33 cellular contexts compared by ENCODE assay signal in the genomic region with DNA sequence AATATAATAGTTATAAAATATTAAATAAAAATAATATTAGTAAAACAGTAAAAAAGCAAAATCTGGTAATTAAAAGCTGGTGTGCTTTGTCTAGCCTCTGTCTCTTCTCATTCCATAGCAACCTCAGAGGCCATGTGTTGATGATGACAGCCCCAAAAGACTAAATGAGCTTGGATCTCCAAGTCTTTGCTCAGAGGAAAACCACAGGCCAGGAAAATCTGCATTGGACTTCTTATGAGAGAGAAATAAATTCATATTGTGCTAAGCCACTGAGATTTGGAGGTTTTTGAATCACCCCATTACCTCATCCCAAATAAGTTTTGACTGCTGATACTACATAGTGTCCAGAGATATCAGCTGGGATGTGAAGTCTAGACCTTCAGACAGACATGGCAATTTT.
"Had no signal": no experiment of that assay in that cellular context is flagged by ENCODE, and none has a peak within 500 bp of the region (broad histone marks: within the 10 kb centered on the region; RNA-seq: fewer than 3 reads in every experiment).

No MANE protein-coding gene starts in this region.

- H3K27ac ChIP-seq: adrenal gland, ascending aorta, body of pancreas, brain microvascular endothelial cell, breast epithelium, cardiac muscle cell had no signal

- FAIRE-seq: bronchial epithelial cell had no signal

- H3K27me3 ChIP-seq: adrenal gland, ascending aorta, brain microvascular endothelial cell, breast epithelium, cardiac muscle cell had no signal

- H3K9me3 ChIP-seq: adrenal gland, ascending aorta, body of pancreas had no signal

- H3K36me3 ChIP-seq: adrenal gland, ascending aorta, brain microvascular endothelial cell, breast epithelium, cardiac muscle cell had no signal

- H3K4me3 ChIP-seq: adrenal gland, ascending aorta, body of pancreas, breast epithelium, cardiac muscle cell had no signal

- ATAC-seq: activated naive CD4-positive, alpha-beta T cell treated with anti-CD3 and anti-CD28 coated beads, Interleukin-2, amount 50 U/mL, for 72 hours; activated naive CD8-positive, alpha-beta T cell treated with anti-CD3 and anti-CD28 coated beads, Interleukin-2, amount 50 U/mL, for 24 hours; activated T-cell treated with anti-CD3 and anti-CD28 coated beads, Interleukin-2, amount 50 U/mL, for 4 hours; activated T-cell treated with anti-CD3 and anti-CD28 coated beads, Interleukin-2, amount 50 U/mL, for 72 hours; activated T-helper 17 cell treated with anti-CD3 and anti-CD28 coated beads, Interleukin-2, amount 50 U/mL, for 72 hours; body of pancreas had no signal

- H3K4me1 ChIP-seq: adrenal gland, ascending aorta, body of pancreas, breast epithelium had no signal

- DNase-seq: activated effector memory CD4-positive, alpha-beta T cell treated with anti-CD3 and anti-CD28 coated beads, Interleukin-2, amount 50 U/mL, for 16 hours; activated effector memory CD4-positive, alpha-beta T cell treated with Interleukin-2 at 50 U/mL for 16 hours; activated gamma-delta T cell; activated gamma-delta T cell treated with Interleukin-2 at 50 U/mL for 16 hours; activated naive CD4-positive, alpha-beta T cell; activated naive CD4-positive, alpha-beta T cell treated with anti-CD3 and anti-CD28 coated beads for 36 hours; activated naive CD4-positive, alpha-beta T cell treated with anti-CD3 and anti-CD28 coated beads, Interleukin-2, amount 10 ng/mL, durations not matched to agents 7 days and 5 days; activated naive CD4-positive, alpha-beta T cell treated with anti-CD3 and anti-CD28 coated beads, Interleukin-2, amount 50 U/mL, for 16 hours; activated naive CD4-positive, alpha-beta T cell treated with Interleukin-2 at 50 U/mL for 16 hours; activated naive CD8-positive, alpha-beta T cell treated with anti-CD3 and anti-CD28 coated beads for 36 hours; activated naive CD8-positive, alpha-beta T cell treated with anti-CD3 and anti-CD28 coated beads, Interleukin-2, amount 10 ng/mL, durations not matched to agents 7 days and 5 days; activated naive CD8-positive, alpha-beta T cell treated with anti-CD3 and anti-CD28 coated beads, Interleukin-2, amount 50 U/mL, for 24 hours; activated T-cell treated with anti-CD3 and anti-CD28 coated beads, Interleukin-2, amount 50 U/mL, for 1 hour; activated T-cell treated with anti-CD3 and anti-CD28 coated beads, Interleukin-2, amount 50 U/mL, for 24 hours; activated T-cell treated with anti-CD3 and anti-CD28 coated beads, Interleukin-2, amount 50 U/mL, for 4 hours; activated T-cell treated with anti-CD3 and anti-CD28 coated beads, Interleukin-2, amount 50 U/mL, for 48 hours; activated T-cell treated with anti-CD3 and anti-CD28 coated beads, Interleukin-2, amount 50 U/mL, for 72 hours; adrenal gland; amniotic stem cell; amygdala; anterior cingulate cortex; aorta; body of pancreas; brain microvascular endothelial cell; caudate nucleus; central memory CD4-positive, alpha-beta T cell; cerebellar nuclear complex had no signal
